In genomic region chr2:219908538-219908937, GRCh38 we compare ENCODE assay signal across 19 cellular contexts.
"Had no signal": no experiment of that assay in that cellular context is flagged by ENCODE, and none has a peak within 500 bp of the region (broad histone marks: within the 10 kb centered on the region; RNA-seq: fewer than 3 reads in every experiment).

No MANE protein-coding gene starts in this region.

- H3K4me3 Mint-ChIP-seq: activated CD4-positive, alpha-beta T cell treated with anti-CD3 and anti-CD28 coated beads for 36 hours; memory B cell; naive thymus-derived CD4-positive, alpha-beta T cell had no signal

- H3K4me1 ChIP-seq: adrenal gland, breast epithelium, parathyroid adenoma, upper lobe of right lung had no signal

- H3K27ac Mint-ChIP-seq: activated CD4-positive, alpha-beta T cell treated with anti-CD3 and anti-CD28 coated beads for 36 hours; activated naive CD4-positive, alpha-beta T cell treated with anti-CD3 and anti-CD28 coated beads, Interleukin-2, amount 50 U/mL, for 72 hours; memory B cell; naive thymus-derived CD4-positive, alpha-beta T cell had no signal

- H2AFZ ChIP-seq: parathyroid adenoma had no signal

- H3K9me3 ChIP-seq: adrenal gland, breast epithelium, gastroesophageal sphincter, heart right ventricle, mucosa of descending colon, upper lobe of right lung had no signal

- H3K27me3 ChIP-seq: adrenal gland, breast epithelium, heart right ventricle, upper lobe of right lung had no signal

- H3K4me1 Mint-ChIP-seq: activated CD4-positive, alpha-beta T cell treated with anti-CD3 and anti-CD28 coated beads for 36 hours; memory B cell; naive thymus-derived CD4-positive, alpha-beta T cell had no signal

- H3K9ac ChIP-seq: parathyroid adenoma had no signal

- H3K79me2 ChIP-seq: parathyroid adenoma had no signal

- ATAC-seq: activated CD4-positive, alpha-beta T cell treated with anti-CD3 and anti-CD28 coated beads for 36 hours; esophagus mucosa; gastroesophageal sphincter; heart right ventricle; mucosa of descending colon; naive thymus-derived CD4-positive, alpha-beta T cell; sciatic nerve; upper lobe of right lung had no signal

- H3K4me3 ChIP-seq: adrenal gland, breast epithelium, gastroesophageal sphincter, heart right ventricle, mucosa of descending colon, smooth muscle cell, upper lobe of right lung had no signal

- DNase-seq: activated CD4-positive, alpha-beta T cell treated with anti-CD3 and anti-CD28 coated beads for 36 hours; activated CD4-positive, alpha-beta T cell treated with anti-CD3 and anti-CD28 coated beads, Interleukin-2, amount 50 U/mL, for 48 hours; activated gamma-delta T cell treated with Interleukin-2 at 50 U/mL for 16 hours; adrenal gland; effector CD4-positive, alpha-beta T cell; heart right ventricle; mucosa of descending colon; naive thymus-derived CD4-positive, alpha-beta T cell; stimulated activated CD4-positive, alpha-beta T cell treated with anti-CD3 and anti-CD28 coated beads, Interleukin-4, amount 100 ng/mL, for 1 hour; upper lobe of right lung had no signal

- H3K9me3 Mint-ChIP-seq: activated naive CD4-positive, alpha-beta T cell treated with anti-CD3 and anti-CD28 coated beads, Interleukin-2, amount 50 U/mL, for 72 hours had no signal

- H3K36me3 Mint-ChIP-seq: activated naive CD4-positive, alpha-beta T cell treated with anti-CD3 and anti-CD28 coated beads, Interleukin-2, amount 50 U/mL, for 72 hours; memory B cell; naive thymus-derived CD4-positive, alpha-beta T cell had no signal

- H3K27ac ChIP-seq: adrenal gland, breast epithelium, gastroesophageal sphincter, heart right ventricle, parathyroid adenoma, upper lobe of right lung, VCaP had no signal

- H3K36me3 ChIP-seq: adrenal gland, breast epithelium, gastroesophageal sphincter, heart right ventricle, upper lobe of right lung had no signal

- H3K4me2 ChIP-seq: smooth muscle cell had no signal
